Comparison of ENCODE assay signal across 14 cellular contexts in genomic region chr1:178938959-178939317, GRCh38.
A peak's percentile ranks its signal among the peaks of the same experiment; 100 is the strongest.
DNase-seq lines count a peak whose midpoint lies in the region; ATAC-seq, FAIRE-seq and TF ChIP-seq lines count a peak whose summit lies in the region.
"Had no signal": no experiment of that assay in that cellular context is flagged by ENCODE, and none has a peak within 500 bp of the region (broad histone marks: within the 10 kb centered on the region; RNA-seq: fewer than 3 reads in every experiment).

No MANE protein-coding gene starts in this region.

- intact Hi-C loops in kidney (cut with DNase I) (no loop called here), sciatic nerve (cut with DNase I) (no loop called here)

- H3K9ac ChIP-seq in kidney (ENCODE audit: low read length in 2 of 2), result no peak overlapping the region

- peak; percentile 78 for DNase-seq in DMS 273 (lab: John Stamatoyannopoulos, UW; ENCODE audit: unreplicated experiment)
- DNase-seq in cerebellar cortex (ENCODE audit: low spot score), result peak; percentile 27
- DNase-seq in kidney, result peak; percentile 84
- DNase-seq in sciatic nerve (ENCODE audit: low spot score), result no peak
- no peak for DNase-seq in iPS-NIHi7 (ENCODE audit: extremely low spot score)
- no peak for DNase-seq in NCI-H1694 treated with DMSO at 0.1 percent for 48 hours (lab: John Stamatoyannopoulos, UW)
- DNase-seq: activated T-cell treated with anti-CD3 and anti-CD28 coated beads, Interleukin-2, amount 50 U/mL, for 24 hours; NCI-H1417 treated with DMSO at 0.1 percent for 48 hours; small intestine; stimulated activated CD8-positive, alpha-beta memory T cell treated with anti-CD3 and anti-CD28 coated beads, Interleukin-4, amount 100 ng/mL, for 48 hours had no signal

- H3K9me3 ChIP-seq in kidney (ENCODE audit: control insufficient read depth in 1 of 2, low read length in 2 of 2), result no peaks in the 10 kb centered on the region

- H3K4me3 ChIP-seq in kidney (ENCODE audit: low read length in 2 of 2), result no peak overlapping the region

- TF ChIP-seq CTCF in kidney (IDR thresholded peaks at IDR 0.05; ENCODE audit: borderline replicate concordance, extremely low read depth, insufficient read depth), result no peak

- ATAC-seq in sciatic nerve (peak; percentile 86), GM18517 (IDR thresholded peaks at IDR 0.05; ENCODE audit: unreplicated experiment) (no peak), HG02798 (IDR thresholded peaks at IDR 0.05; ENCODE audit: poor library complexity, unreplicated experiment) (no peak)

- no peaks in the 10 kb centered on the region for H3K4me1 ChIP-seq in kidney (ENCODE audit: control insufficient read depth in 1 of 2, insufficient read depth in 1 of 2, low read depth in 1 of 2, low read length in 2 of 2)

- H3K27ac ChIP-seq in kidney (ENCODE audit: low read depth in 2 of 2, low read length in 2 of 2), result no peak overlapping the region
- H3K27ac ChIP-seq: VCaP had no signal

- FAIRE-seq in kidney (lab: Jason Lieb, UNC), result no peak
- FAIRE-seq: colon, small intestine had no signal

- H3K36me3 ChIP-seq in kidney (ENCODE audit: control insufficient read depth in 1 of 2, insufficient read depth in 2 of 2, low read length in 2 of 2), result no peaks in the 10 kb centered on the region

Comparison
In these comparisons a context has a peak if more than half of its experiments do, and no peak if none do; other contexts are left out.
1. DNase-seq: peak in DMS 273 (single experiment), cerebellar cortex (single experiment) and kidney (single experiment); none in sciatic nerve (single experiment), iPS-NIHi7 (single experiment) and NCI-H1694 treated with DMSO at 0.1 percent for 48 hours (single experiment).